ENCODE assay signal across 16 cellular contexts in genomic region chr2:151049746-151050145, GRCh38.
DNase-seq lines count a peak whose midpoint lies in the region; ATAC-seq, FAIRE-seq and TF ChIP-seq lines count a peak whose summit lies in the region.
"Had no signal": no experiment of that assay in that cellular context is flagged by ENCODE, and none has a peak within 500 bp of the region (broad histone marks: within the 10 kb centered on the region; RNA-seq: fewer than 3 reads in every experiment).

No MANE protein-coding gene starts in this region.

- ATAC-seq in HG03460 (IDR thresholded peaks at IDR 0.05; ENCODE audit: unreplicated experiment) (no peak), HG02759 (IDR thresholded peaks at IDR 0.05; ENCODE audit: unreplicated experiment) (no peak), HG02970 (IDR thresholded peaks at IDR 0.05; ENCODE audit: low FRiP score, unreplicated experiment) (no peak)
- ATAC-seq: activated CD4-positive, CD25-positive, alpha-beta regulatory T cell treated with anti-CD3 and anti-CD28 coated beads, Interleukin-2, amount 50 U/mL, for 24 hours; GM23338 had no signal

- POLR2A ChIA-PET in AG04449 (lab: Yijun Ruan, JAX) = no interaction called here

- TF ChIP-seq CTCF in AG04449 (IDR thresholded peaks at IDR 0.05; ENCODE audit: insufficient read depth, low read length, missing control alignments) (no peak), bronchial epithelial cell (IDR thresholded peaks at IDR 0.05; ENCODE audit: insufficient read depth, low read length, severe bottlenecking) (no peak)

- no peaks in the 10 kb centered on the region for H3K36me3 ChIP-seq in bronchial epithelial cell (ENCODE audit: control insufficient read depth, insufficient read depth, low read length)
- H3K36me3 ChIP-seq: neutrophil had no signal

- no peaks in the 10 kb centered on the region for H3K27me3 ChIP-seq in bronchial epithelial cell (ENCODE audit: control insufficient read depth, insufficient read depth, low read length)
- H3K27me3 ChIP-seq: neutrophil had no signal

- FAIRE-seq in bronchial epithelial cell (lab: Jason Lieb, UNC) = no peak

- CTCF ChIA-PET in AG04449 (lab: Yijun Ruan, JAX) = interaction anchor here (0.7 to 3.8 kb wide), 5 partner anchors 9 to 22 kb away, joined by 3 to 21 read pairs (median 3); no protein-coding TSS in a partner anchor

- no peak overlapping the region for H3K4me3 ChIP-seq in AG04449 (ENCODE audit: low read depth, low read length)
- H3K4me3 ChIP-seq in bronchial epithelial cell (ENCODE audit: low read depth, low read length) = no peak overlapping the region
- H3K4me3 ChIP-seq: coronary artery, GM23338 had no signal

- DNase-seq in AG04449 (ENCODE audit: low read depth, low spot score) = peak; percentile 23
- DNase-seq in M059J (ENCODE audit: low read depth) = peak; percentile 69
- peak; percentile 96 for DNase-seq in bronchial epithelial cell (ENCODE audit: low read depth)
- peak; percentile 51 for DNase-seq in kidney glomerular epithelial cell (lab: John Stamatoyannopoulos, UW)
- no peak for DNase-seq in ecto neural progenitor cell (ENCODE audit: low spot score)
- DNase-seq: Kasumi-1, NCI-H1694, NCI-H524, T-helper 1 cell had no signal
